Comparison of ENCODE assay signal across 9 cellular contexts in the genomic region with DNA sequence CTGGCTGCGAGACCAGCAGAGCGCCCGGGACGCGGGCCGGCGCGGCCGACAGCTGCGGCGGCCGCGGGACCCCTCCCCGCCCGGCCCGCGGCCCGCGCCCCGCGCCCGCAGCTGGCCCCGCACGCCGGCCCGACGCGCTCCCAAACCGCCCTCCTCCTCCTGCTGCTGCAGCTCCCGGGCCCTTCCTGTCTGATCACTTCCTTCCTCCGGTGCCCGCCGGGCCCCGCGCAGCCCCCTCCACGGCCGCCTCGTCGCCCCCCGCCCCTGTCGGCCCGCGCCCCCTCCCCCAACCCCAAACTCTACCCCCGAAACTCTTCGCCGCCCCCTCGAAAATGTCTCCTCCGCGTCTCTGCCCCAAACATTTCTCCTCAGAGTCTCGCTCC. TPM values are rescaled to one million over a fixed set of nuclear protein-coding genes. Genes with fewer than 3 reads are reported as not detected.
DNase-seq lines count a peak whose midpoint lies in the region; ATAC-seq, FAIRE-seq and TF ChIP-seq lines count a peak whose summit lies in the region.
"Had no signal": no experiment of that assay in that cellular context is flagged by ENCODE, and none has a peak within 500 bp of the region (broad histone marks: within the 10 kb centered on the region; RNA-seq: fewer than 3 reads in every experiment).

No MANE protein-coding gene starts in this region.

- no peaks in the 10 kb centered on the region for H3K27me3 ChIP-seq in MM.1S (replicated peaks; ENCODE audit: insufficient read depth, low read length)

- peak overlapping the region; percentile 68; the same call in 1 of the 2 replicates for H3K4me2 ChIP-seq in MM.1S (ENCODE audit: low read depth, low read length)

- H3K27me3 Mint-ChIP-seq in activated T-helper 2 cell treated with anti-CD3 and anti-CD28 coated beads, Interferon-gamma antibody, Interleukin-2, Interleukin-4, amounts not matched to agents 10 μg/mL and 5 μg/mL and 100 μg/mL, durations not matched to agents 14 hours and 24 hours and 36 hours (ENCODE audit: low read depth) = peaks cover 2% of the 10 kb centered on the region

- DNase-seq in GM12891 (ENCODE audit: insufficient read length, low spot score) = no peak
- DNase-seq in MM.1S = peak; percentile 21
- peak; percentile 21 for DNase-seq in activated T-helper 2 cell treated with anti-CD3 and anti-CD28 coated beads, Interferon-gamma antibody, Interleukin-2, Interleukin-4, amounts not matched to agents 10 μg/mL and 5 μg/mL and 100 μg/mL, durations not matched to agents 14 hours and 24 hours and 36 hours (ENCODE audit: low spot score)
- DNase-seq in Right ventricle myocardium superior = peak; percentile 56
- DNase-seq in retinal pigment epithelial cell (ENCODE audit: low read depth) = no peak
- no peak for DNase-seq in LoVo (ENCODE audit: low spot score)

- ATAC-seq in Right ventricle myocardium superior (ENCODE audit: poor library complexity) = peak; percentile 30
- ATAC-seq in HG02840 (IDR thresholded peaks at IDR 0.05; ENCODE audit: low FRiP score, unreplicated experiment) = no peak
- ATAC-seq in HG03095 (IDR thresholded peaks at IDR 0.05; ENCODE audit: unreplicated experiment) = no peak

- no peak overlapping the region for H3K27ac ChIP-seq in MM.1S (ENCODE audit: low read length)

- no peak for FAIRE-seq in GM12891 (lab: Jason Lieb, UNC)

- TF ChIP-seq POLR2A in GM12891 (IDR thresholded peaks at IDR 0.05; ENCODE audit: low read depth, low read length) = no peak

- H3K4me1 ChIP-seq in MM.1S (ENCODE audit: low read length) = no peaks in the 10 kb centered on the region

- intact Hi-C loops in activated T-helper 2 cell treated with anti-CD3 and anti-CD28 coated beads, Interferon-gamma antibody, Interleukin-2, Interleukin-4, amounts not matched to agents 10 μg/mL and 5 μg/mL and 100 μg/mL, durations not matched to agents 14 hours and 24 hours and 36 hours (cut with micrococcal nuclease) = loop anchor here (1.0 to 2.0 kb wide), 2 partner anchors 19 to 65 kb away; no protein-coding TSS in a partner anchor
- intact Hi-C loops in Right ventricle myocardium superior (cut with DNase I) = no loop called here

- H3K36me3 Mint-ChIP-seq in activated T-helper 2 cell treated with anti-CD3 and anti-CD28 coated beads, Interferon-gamma antibody, Interleukin-2, Interleukin-4, amounts not matched to agents 10 μg/mL and 5 μg/mL and 100 μg/mL, durations not matched to agents 14 hours and 24 hours and 36 hours (ENCODE audit: low read depth) = peaks cover 3% of the 10 kb centered on the region

- peak overlapping the region; percentile 98 for H3K4me3 Mint-ChIP-seq in activated T-helper 2 cell treated with anti-CD3 and anti-CD28 coated beads, Interferon-gamma antibody, Interleukin-2, Interleukin-4, amounts not matched to agents 10 μg/mL and 5 μg/mL and 100 μg/mL, durations not matched to agents 14 hours and 24 hours and 36 hours (ENCODE audit: low read depth)

- H3K4me1 Mint-ChIP-seq in activated T-helper 2 cell treated with anti-CD3 and anti-CD28 coated beads, Interferon-gamma antibody, Interleukin-2, Interleukin-4, amounts not matched to agents 10 μg/mL and 5 μg/mL and 100 μg/mL, durations not matched to agents 14 hours and 24 hours and 36 hours (ENCODE audit: low read depth) = peaks cover 22% of the 10 kb centered on the region

- H3K9me2 ChIP-seq in MM.1S (replicated peaks; ENCODE audit: insufficient read depth, low read length) = no peaks in the 10 kb centered on the region

- no peaks in the 10 kb centered on the region for H3F3A ChIP-seq in MM.1S (ENCODE audit: insufficient read depth, low read length)

- no peaks in the 10 kb centered on the region for H3K9me3 ChIP-seq in MM.1S (replicated peaks; ENCODE audit: insufficient read depth, low read length)

- H3K9me3 Mint-ChIP-seq in activated T-helper 2 cell treated with anti-CD3 and anti-CD28 coated beads, Interferon-gamma antibody, Interleukin-2, Interleukin-4, amounts not matched to agents 10 μg/mL and 5 μg/mL and 100 μg/mL, durations not matched to agents 14 hours and 24 hours and 36 hours = no peaks in the 10 kb centered on the region

- peak overlapping the region; percentile 91 for H2AFZ ChIP-seq in MM.1S (ENCODE audit: low read length)

- peak overlapping the region; percentile 85 for H3K27ac Mint-ChIP-seq in activated T-helper 2 cell treated with anti-CD3 and anti-CD28 coated beads, Interferon-gamma antibody, Interleukin-2, Interleukin-4, amounts not matched to agents 10 μg/mL and 5 μg/mL and 100 μg/mL, durations not matched to agents 14 hours and 24 hours and 36 hours

- H4K20me1 ChIP-seq in MM.1S (ENCODE audit: insufficient read depth, low read length) = no peaks in the 10 kb centered on the region

- peak overlapping the region; percentile 92 for H3K4me3 ChIP-seq in MM.1S (ENCODE audit: low read length)
- H3K4me3 ChIP-seq in retinal pigment epithelial cell (ENCODE audit: low read length) = peak overlapping the region; percentile 94

- TF ChIP-seq CTCF in MM.1S (IDR thresholded peaks at IDR 0.05; ENCODE audit: low read length) (no peak), retinal pigment epithelial cell (conservative IDR thresholded peaks at IDR 0.05; ENCODE audit: low read depth, low read length) (no peak)

- H3K79me2 ChIP-seq in MM.1S (ENCODE audit: low read length) = peaks cover 18% of the 10 kb centered on the region

- no peaks in the 10 kb centered on the region for H3K36me3 ChIP-seq in MM.1S (replicated peaks; ENCODE audit: insufficient read depth, low read length)

- H3K9ac ChIP-seq in MM.1S (ENCODE audit: low read length) = peak overlapping the region; percentile 65; the same call in 1 of the 2 replicates

TF ChIP-seq in GM12891, 5 proteins besides CTCF, POLR2A, EP300 and RAD21:
- TF ChIP-seq POLR2AphosphoS5 (IDR thresholded peaks at IDR 0.05; ENCODE audit: low read depth, low read length) (no peak), PAX5 (IDR thresholded peaks at IDR 0.05; ENCODE audit: insufficient read depth, low read length, severe bottlenecking) (no peak), TAF1 (IDR thresholded peaks at IDR 0.05; ENCODE audit: low read depth, low read length) (no peak), SPI1 (IDR thresholded peaks at IDR 0.05; ENCODE audit: low read depth, low read length) (peak; percentile 13; the same call in 1 of the 2 replicates), POU2F2 (IDR thresholded peaks at IDR 0.05; ENCODE audit: low read depth, low read length) (no peak)
TF ChIP-seq in GM12891: peak in this region for 1.

RNA-seq across cellular contexts. Expression of gene LUZP1, which starts 0.6 kb away (rescaled TPM):
- polyA plus RNA-seq in GM12891 (2012; ENCODE audit: low read depth, missing spikeins) = 7.9 TPM
- total RNA-seq in activated T-helper 2 cell treated with anti-CD3 and anti-CD28 coated beads, Interferon-gamma antibody, Interleukin-2, Interleukin-4, amounts not matched to agents 10 μg/mL and 5 μg/mL and 100 μg/mL, durations not matched to agents 14 hours and 24 hours and 36 hours = 19.7 and 21.6 TPM in 2 replicates
- 26.3 TPM for total RNA-seq in Right ventricle myocardium superior

RNA-seq across cellular contexts. Expression of gene HTR1D, which starts 49.2 kb away (rescaled TPM):
- polyA plus RNA-seq in GM12891 (2012; ENCODE audit: low read depth, missing spikeins) = not detected
- not detected in 2 replicates for total RNA-seq in activated T-helper 2 cell treated with anti-CD3 and anti-CD28 coated beads, Interferon-gamma antibody, Interleukin-2, Interleukin-4, amounts not matched to agents 10 μg/mL and 5 μg/mL and 100 μg/mL, durations not matched to agents 14 hours and 24 hours and 36 hours
- total RNA-seq in Right ventricle myocardium superior = not detected
- total RNA-seq: subcutaneous adipose tissue had no signal

Comparison
In these comparisons a context has a peak if more than half of its experiments do, and no peak if none do; other contexts are left out.
1. DNase-seq: peak in MM.1S (single experiment), activated T-helper 2 cell treated with anti-CD3 and anti-CD28 coated beads, Interferon-gamma antibody, Interleukin-2, Interleukin-4, amounts not matched to agents 10 μg/mL and 5 μg/mL and 100 μg/mL, durations not matched to agents 14 hours and 24 hours and 36 hours (single experiment) and Right ventricle myocardium superior (single experiment); none in GM12891 (single experiment), retinal pigment epithelial cell (single experiment) and LoVo (single experiment).